ENCODE assay signal across 12 cellular contexts in the genomic region with DNA sequence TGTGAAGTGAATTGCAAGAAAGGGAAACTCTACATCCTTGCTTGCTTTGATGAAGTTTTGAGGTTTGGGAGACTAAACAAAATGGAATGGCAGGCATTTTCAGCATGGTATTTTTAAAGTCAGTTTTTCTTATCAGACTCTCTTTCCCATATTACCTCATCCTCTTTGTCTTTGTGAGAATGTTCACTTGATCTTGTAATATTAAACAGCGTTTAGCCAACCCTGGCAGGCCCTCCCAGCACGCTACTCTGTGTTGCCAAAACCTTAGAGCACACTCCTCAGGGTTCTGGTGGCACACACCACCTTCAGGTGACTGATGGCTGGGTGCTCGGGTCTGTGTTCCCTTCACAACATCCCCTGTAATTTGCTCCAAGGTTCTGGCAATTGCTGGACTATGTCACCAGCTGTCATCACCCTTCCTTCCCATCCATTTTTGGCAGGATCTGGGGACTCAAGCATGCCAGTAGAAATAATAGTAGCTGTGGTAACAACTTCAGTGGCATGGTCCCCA.
DNase-seq lines count a peak whose midpoint lies in the region; ATAC-seq and TF ChIP-seq lines count a peak whose summit lies in the region.
"Had no signal": no experiment of that assay in that cellular context is flagged by ENCODE, and none has a peak within 500 bp of the region (broad histone marks: within the 10 kb centered on the region; RNA-seq: fewer than 3 reads in every experiment).

No MANE protein-coding gene starts in this region.

- peak overlapping the region; percentile 25 for H3K9ac ChIP-seq in IMR-90 (ENCODE audit: low read depth, low read length)

- H2BK20ac ChIP-seq in IMR-90 (ENCODE audit: low read depth, low read length) = peak overlapping the region; percentile 98

- 0 out of 4 replicates have a peak, but pooled peaks cover 0 to 13% of the 10 kb centered on the region in 2 experiments for H3K79me1 ChIP-seq in IMR-90 (ENCODE audit: low read depth in 1 of 2, low read length in 2 of 2)

- peak overlapping the region; percentile 96 for H3K4ac ChIP-seq in IMR-90 (ENCODE audit: low read depth, low read length)

- H3K4me2 ChIP-seq in IMR-90 (ENCODE audit: low read depth, low read length) = peak overlapping the region; percentile 75
- H3K4me2 ChIP-seq in PC-9 = no peak overlapping the region

- 30% methylated on average over 2 of the region's 3 CpGs; no CpG with 5 or more reads in 1 of the 2 experiments for WGBS in IMR-90 (ENCODE audit: extremely low coverage in 2 of 2, insufficient read length in 1 of 2), 2 experiments

- H4K8ac ChIP-seq in IMR-90 (ENCODE audit: low read depth in 2 of 2, low read length in 2 of 2) = peak overlapping the region; percentile 22 to 71

- H3K9me2 ChIP-seq in PC-9 (ENCODE audit: insufficient read depth) = no peaks in the 10 kb centered on the region

- peak overlapping the region; percentile 90 for H3K23ac ChIP-seq in IMR-90 (ENCODE audit: low read depth, low read length)

- H4K20me1 ChIP-seq in IMR-90 (ENCODE audit: insufficient read depth, low read length) (no peaks in the 10 kb centered on the region), PC-9 (ENCODE audit: insufficient read depth) (no peaks in the 10 kb centered on the region)

- no peaks in the 10 kb centered on the region for H3K36me3 ChIP-seq in IMR-90 (ENCODE audit: control insufficient read depth, insufficient read depth, low read length)
- H3K36me3 ChIP-seq in PC-9 (ENCODE audit: low read depth) = no peaks in the 10 kb centered on the region
- H3K36me3 ChIP-seq: ovary had no signal

- H4K5ac ChIP-seq in IMR-90 (ENCODE audit: low read depth, low read length) = peak overlapping the region; percentile 56

- peak overlapping the region; percentile 67 for H3K27ac ChIP-seq in IMR-90 (ENCODE audit: insufficient read depth, low read length)
- no peak overlapping the region for H3K27ac ChIP-seq in coronary artery
- H3K27ac ChIP-seq in PC-9 = no peak overlapping the region
- H3K27ac ChIP-seq: ovary had no signal

- H3K4me3 ChIP-seq in IMR-90 (ENCODE audit: insufficient read depth, low read depth, low read length) (no peak overlapping the region), coronary artery (no peak overlapping the region), PC-9 (no peak overlapping the region)
- H3K4me3 ChIP-seq: ovary had no signal

- no peak for TF ChIP-seq RAD21 in IMR-90 (IDR thresholded peaks at IDR 0.05; ENCODE audit: low read length)

- dilution Hi-C loops in IMR-90 (cut with HindIII; ENCODE audit: low sequenced_read_pairs, unreplicated experiment) = no loop called here

- peaks cover 2% of the 10 kb centered on the region; the same call in 1 of the 2 replicates for H3K9me1 ChIP-seq in IMR-90 (ENCODE audit: insufficient read depth, low read length)

- no TSS peak for BruUV-seq in IMR-90 (replicated peaks; lab: Mats Ljungman, UMichigan)
- no TSS peak for BruUV-seq in PC-9 (replicated peaks; lab: Mats Ljungman, UMichigan)

- peaks cover 7% of the 10 kb centered on the region; the same call in 1 of the 2 replicates for H3K9me3 ChIP-seq in IMR-90 (ENCODE audit: control insufficient read depth, insufficient read depth, low read length)
- no peaks in the 10 kb centered on the region for H3K9me3 ChIP-seq in PC-9 (ENCODE audit: insufficient read depth, low read depth)
- H3K9me3 ChIP-seq: ovary had no signal

- no peaks in the 10 kb centered on the region for H3K79me2 ChIP-seq in PC-9 (ENCODE audit: low read depth)

- no peaks in the 10 kb centered on the region for H3K27me3 ChIP-seq in IMR-90 (ENCODE audit: control insufficient read depth, insufficient read depth, low read length)
- H3K27me3 ChIP-seq in PC-9 (ENCODE audit: insufficient read depth, low read depth) = peaks cover 3% of the 10 kb centered on the region; the same call in 1 of the 2 replicates
- H3K27me3 ChIP-seq: ovary had no signal

- no peaks in the 10 kb centered on the region for H3F3A ChIP-seq in PC-9 (ENCODE audit: insufficient read depth, low read depth)

- in situ Hi-C loops in IMR-90 (cut with MboI; ENCODE audit: low sequenced_read_pairs) = no loop called here

- TF ChIP-seq CTCF in AG09319 (IDR thresholded peaks at IDR 0.05; ENCODE audit: low read depth, low read length) (no peak), IMR-90 (conservative IDR thresholded peaks at IDR 0.05; ENCODE audit: low read depth, low read length) (0 out of 2 replicates have a peak, but pooled peaks have one; percentile 12), coronary artery (IDR thresholded peaks at IDR 0.05) (no peak), PC-9 (conservative IDR thresholded peaks at IDR 0.05) (no peak)

- H3K56ac ChIP-seq in IMR-90 (ENCODE audit: extremely low read depth, insufficient read depth, low read length) = peak overlapping the region; percentile 29; the same call in 1 of the 2 replicates

- ATAC-seq in IMR-90 (ENCODE audit: low read depth) = peak; percentile 90

- H3K4me1 ChIP-seq in IMR-90 (ENCODE audit: control insufficient read depth, insufficient read depth, low read length) (peaks cover 5% of the 10 kb centered on the region), PC-9 (replicated peaks; ENCODE audit: insufficient read depth) (no peaks in the 10 kb centered on the region)

- peak overlapping the region; percentile 98 for H2BK120ac ChIP-seq in IMR-90 (ENCODE audit: low read depth, low read length)

- peak overlapping the region; percentile 95 for H4K91ac ChIP-seq in IMR-90 (ENCODE audit: insufficient read depth, low read depth, low read length)

- CTCF ChIA-PET in IMR-90 (lab: Yijun Ruan, JAX) (no interaction called here), PC-9 (lab: Charles Lee) (no interaction called here)

- POLR2A ChIA-PET in IMR-90 (lab: Charles Lee; ENCODE audit: unreplicated experiment) = no interaction called here
- POLR2A ChIA-PET in PC-9 (lab: Charles Lee; ENCODE audit: unreplicated experiment) = no interaction called here

- H3K14ac ChIP-seq in IMR-90 (replicated peaks; ENCODE audit: low read depth, low read length) = peak overlapping the region; percentile 81

- peak; percentile 25 for DNase-seq in AG09319 (ENCODE audit: extremely low read depth, low read depth)
- DNase-seq in IMR-90 = peak; percentile 94
- DNase-seq in coronary artery (ENCODE audit: low spot score) = peak; percentile 78
- peak; percentile 28 for DNase-seq in medulla oblongata (ENCODE audit: extremely low spot score)
- no peak for DNase-seq in retina
- DNase-seq in NK-92 (lab: John Stamatoyannopoulos, UW; ENCODE audit: unreplicated experiment) = no peak
- no peak for DNase-seq in PC-9
- no peak for DNase-seq in NCI-H526 (lab: John Stamatoyannopoulos, UW)
- DNase-seq: activated effector memory CD4-positive, alpha-beta T cell treated with Interleukin-2 at 50 U/mL for 16 hours; CD8-positive, alpha-beta memory T cell; NCI-H187 treated with DMSO at 0.1 percent for 48 hours; ovary had no signal

- H3K18ac ChIP-seq in IMR-90 (ENCODE audit: low read depth, low read length) = peak overlapping the region; percentile 40

- peak overlapping the region; percentile 74 for H2AK9ac ChIP-seq in IMR-90 (replicated peaks; ENCODE audit: low read depth, low read length, poor library complexity)

- intact Hi-C loops in IMR-90 (cut with micrococcal nuclease) = loop anchor here (1.0 to 5.0 kb wide), 3 partner anchors 39 to 162 kb away; no protein-coding TSS in a partner anchor
- intact Hi-C loops in PC-9 (cut with micrococcal nuclease; ENCODE audit: unreplicated experiment) = no loop called here

- H2BK5ac ChIP-seq in IMR-90 (ENCODE audit: low read depth, low read length, poor library complexity, severe bottlenecking) = peak overlapping the region; percentile 98

- H2BK15ac ChIP-seq in IMR-90 (ENCODE audit: low read depth, low read length) = peak overlapping the region; percentile 37; the same call in 2 of the 3 replicates

- TF ChIP-seq POLR2A in IMR-90 (IDR thresholded peaks at IDR 0.05; ENCODE audit: low read depth, low read length) = 0 out of 2 replicates have a peak, but pooled peaks have one; percentile 8

- H2AK5ac ChIP-seq in IMR-90 (ENCODE audit: low read depth, low read length) = peak overlapping the region; percentile 35; the same call in 1 of the 2 replicates

- H2AFZ ChIP-seq in IMR-90 (replicated peaks; ENCODE audit: low read length, poor library complexity) (peak overlapping the region; percentile 85), PC-9 (no peak overlapping the region)

TF ChIP-seq in IMR-90, 13 proteins besides CTCF, POLR2A, EP300 and RAD21 (continues in another document):
- TF ChIP-seq RCOR1 (IDR thresholded peaks at IDR 0.05; ENCODE audit: insufficient replicate concordance, low read length) (peak; percentile 30), SMC3 (IDR thresholded peaks at IDR 0.05; ENCODE audit: low read depth, low read length) (no peak), CEBPB (IDR thresholded peaks at IDR 0.05; ENCODE audit: low read depth, low read length) (peak; percentile 70), MAFK (IDR thresholded peaks at IDR 0.05; ENCODE audit: low read depth, low read length) (no peak), MXI1 (IDR thresholded peaks at IDR 0.05; ENCODE audit: borderline replicate concordance, low read depth, low read length) (no peak), CHD1 (IDR thresholded peaks at IDR 0.05; ENCODE audit: low read depth, low read length) (no peak), NFE2L2 (IDR thresholded peaks at IDR 0.05; ENCODE audit: low read depth, low read length) (no peak), USF2 (IDR thresholded peaks at IDR 0.05; ENCODE audit: low read depth, low read length) (no peak), FOS (IDR thresholded peaks at IDR 0.05; ENCODE audit: low read depth, low read length) (peak; percentile 21; the same call in 1 of the 2 replicates), BHLHE40 (IDR thresholded peaks at IDR 0.05; ENCODE audit: low read depth, low read length) (peak; percentile 62; the same call in 1 of the 2 replicates), RFX5 (IDR thresholded peaks at IDR 0.05; ENCODE audit: low read depth, low read length) (no peak)
- TF ChIP-seq, protein P1, sequence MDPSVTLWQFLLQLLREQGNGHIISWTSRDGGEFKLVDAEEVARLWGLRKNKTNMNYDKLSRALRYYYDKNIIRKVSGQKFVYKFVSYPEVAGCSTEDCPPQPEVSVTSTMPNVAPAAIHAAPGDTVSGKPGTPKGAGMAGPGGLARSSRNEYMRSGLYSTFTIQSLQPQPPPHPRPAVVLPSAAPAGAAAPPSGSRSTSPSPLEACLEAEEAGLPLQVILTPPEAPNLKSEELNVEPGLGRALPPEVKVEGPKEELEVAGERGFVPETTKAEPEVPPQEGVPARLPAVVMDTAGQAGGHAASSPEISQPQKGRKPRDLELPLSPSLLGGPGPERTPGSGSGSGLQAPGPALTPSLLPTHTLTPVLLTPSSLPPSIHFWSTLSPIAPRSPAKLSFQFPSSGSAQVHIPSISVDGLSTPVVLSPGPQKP (IDR thresholded peaks at IDR 0.05; ENCODE audit: borderline replicate concordance, low read depth, low read length) = no peak

Comparison
In these comparisons a context has a peak if more than half of its experiments do, and no peak if none do; other contexts are left out.
1. DNase-seq: peak in AG09319 (single experiment), IMR-90 (single experiment), coronary artery (single experiment) and medulla oblongata (single experiment); none in retina (single experiment), NK-92 (single experiment), PC-9 (0 of 2) and NCI-H526 (0 of 2).